Comparison of ENCODE assay signal across 8 cellular contexts in genomic region chr22:50148991-50149721, GRCh38. TPM values are rescaled to one million over a fixed set of nuclear protein-coding genes. Genes with fewer than 3 reads are reported as not detected.
DNase-seq lines count a peak whose midpoint lies in the region; ATAC-seq, FAIRE-seq and TF ChIP-seq lines count a peak whose summit lies in the region.

No MANE protein-coding gene starts in this region.

- no peaks in the 10 kb centered on the region for H3K27me3 ChIP-seq in colonic mucosa

- peak; percentile 98 for ATAC-seq in activated CD4-positive, alpha-beta T cell treated with anti-CD3 and anti-CD28 coated beads for 36 hours
- peak; percentile 99 for ATAC-seq in memory B cell (ENCODE audit: low read depth)
- ATAC-seq in HG03354 (IDR thresholded peaks at IDR 0.05; ENCODE audit: poor library complexity, severe bottlenecking, unreplicated experiment) = no peak

- no peaks in the 10 kb centered on the region for H3K4me1 Mint-ChIP-seq in activated CD4-positive, alpha-beta T cell treated with anti-CD3 and anti-CD28 coated beads for 36 hours
- H3K4me1 Mint-ChIP-seq in memory B cell = peaks cover 3% of the 10 kb centered on the region

- H3K27me3 Mint-ChIP-seq in activated CD4-positive, alpha-beta T cell treated with anti-CD3 and anti-CD28 coated beads for 36 hours = peaks cover 3% of the 10 kb centered on the region
- H3K27me3 Mint-ChIP-seq in memory B cell = peaks cover 8% of the 10 kb centered on the region

- H3K9ac ChIP-seq in colonic mucosa (ENCODE audit: low read depth in 2 of 2, low read length in 2 of 2) = no peak overlapping the region

- H3K27ac Mint-ChIP-seq in activated CD4-positive, alpha-beta T cell treated with anti-CD3 and anti-CD28 coated beads for 36 hours = no peak overlapping the region
- no peak overlapping the region for H3K27ac Mint-ChIP-seq in memory B cell

- POLR2A ChIA-PET in AG04449 (lab: Yijun Ruan, JAX) = no interaction called here
- POLR2A ChIA-PET in activated CD4-positive, alpha-beta T cell treated with anti-CD3 and anti-CD28 coated beads for 36 hours (lab: Charles Lee) = interaction anchor here (0.7 kb wide), 1 partner anchor 39 kb away, joined by 3 read pairs; no protein-coding TSS in a partner anchor

- H3K4me1 ChIP-seq in colonic mucosa = no peaks in the 10 kb centered on the region

- H3K36me3 Mint-ChIP-seq in activated CD4-positive, alpha-beta T cell treated with anti-CD3 and anti-CD28 coated beads for 36 hours (ENCODE audit: low read depth) = no peaks in the 10 kb centered on the region
- no peaks in the 10 kb centered on the region for H3K36me3 Mint-ChIP-seq in memory B cell

- no peaks in the 10 kb centered on the region for H3K9me3 ChIP-seq in colonic mucosa

- H3K9me3 Mint-ChIP-seq in activated CD4-positive, alpha-beta T cell treated with anti-CD3 and anti-CD28 coated beads for 36 hours (ENCODE audit: low read depth) = no peaks in the 10 kb centered on the region
- no peaks in the 10 kb centered on the region for H3K9me3 Mint-ChIP-seq in memory B cell

- H3K27ac ChIP-seq in colonic mucosa = no peak overlapping the region

- TF ChIP-seq CTCF in AG04449 (IDR thresholded peaks at IDR 0.05; ENCODE audit: insufficient read depth, low read length, missing control alignments) (peak; percentile 77), colonic mucosa (IDR thresholded peaks at IDR 0.05) (peak; percentile 77)

- no peak for DNase-seq in AG04449 (ENCODE audit: low read depth, low spot score)
- peak; percentile 89 for DNase-seq in GM18507 (ENCODE audit: extremely low spot score, insufficient read length, low read depth)
- peak; percentile 61 for DNase-seq in NCI-H226
- peak; percentile 86 for DNase-seq in activated CD4-positive, alpha-beta T cell treated with anti-CD3 and anti-CD28 coated beads for 36 hours
- DNase-seq in colonic mucosa = peak; percentile 61
- DNase-seq in memory B cell (ENCODE audit: low spot score in 2 of 2) = peak; percentile 75 to 82
- DNase-seq in stimulated activated CD8-positive, alpha-beta memory T cell treated with anti-CD3 and anti-CD28 coated beads, Interleukin-4, amount 100 ng/mL, for 4 hours (ENCODE audit: low read depth in 2 of 2, low spot score in 1 of 2) = peak; percentile 35 to 51

- intact Hi-C loops in activated CD4-positive, alpha-beta T cell treated with anti-CD3 and anti-CD28 coated beads for 36 hours (cut with DNase I, micrococcal nuclease) = loop anchor here (1.0 to 5.0 kb wide), 4 partner anchors 43 to 220 kb away; no protein-coding TSS in a partner anchor
- intact Hi-C loops in colonic mucosa (cut with DNase I) = loop anchor here (10.0 kb wide), 1 partner anchor 224 kb away; no protein-coding TSS in a partner anchor

- CTCF ChIA-PET in AG04449 (lab: Yijun Ruan, JAX) = interaction anchor here (0.6 to 7.7 kb wide), 18 partner anchors 9 to 95 kb away, joined by 3 to 62 read pairs (median 4); partner anchors contain the start of gene SELENOO
- CTCF ChIA-PET in activated CD4-positive, alpha-beta T cell treated with anti-CD3 and anti-CD28 coated beads for 36 hours (lab: Charles Lee) = interaction anchor here (0.6 to 2.6 kb wide), 15 partner anchors 12 to 381 kb away, joined by 3 to 13 read pairs (median 3); partner anchors contain the start of genes MLC1 and MOV10L1

- peak; percentile 89 for FAIRE-seq in GM18507 (lab: Jason Lieb, UNC)

- H3K4me3 Mint-ChIP-seq in activated CD4-positive, alpha-beta T cell treated with anti-CD3 and anti-CD28 coated beads for 36 hours = no peak overlapping the region
- no peak overlapping the region for H3K4me3 Mint-ChIP-seq in memory B cell

- no peaks in the 10 kb centered on the region for H3K36me3 ChIP-seq in colonic mucosa

- no peak overlapping the region for H3K4me3 ChIP-seq in AG04449 (ENCODE audit: low read depth, low read length)
- H3K4me3 ChIP-seq in colonic mucosa = no peak overlapping the region

RNA-seq across cellular contexts. Expression of gene PANX2, which starts 21.4 kb away (rescaled TPM):
- 1 to 10 TPM; 2.2 to 2.7 TPM for total RNA-seq in activated CD4-positive, alpha-beta T cell treated with anti-CD3 and anti-CD28 coated beads for 36 hours
- total RNA-seq in colonic mucosa = not detected

RNA-seq across cellular contexts. Expression of gene TRABD, which starts 36.6 kb away (rescaled TPM):
- total RNA-seq in activated CD4-positive, alpha-beta T cell treated with anti-CD3 and anti-CD28 coated beads for 36 hours = 10 to 100 TPM; 60.7 to 74.5 TPM
- 100 to 1,000 TPM in 1 of 2 donors, 10 to 100 TPM in 1; 43.6 to 116 TPM for total RNA-seq in colonic mucosa

RNA-seq across cellular contexts. Expression of gene SELENOO, which starts 51.7 kb away (rescaled TPM):
- total RNA-seq in activated CD4-positive, alpha-beta T cell treated with anti-CD3 and anti-CD28 coated beads for 36 hours = 10 to 100 TPM; 14.4 to 18.3 TPM
- 10 to 100 TPM; 29.1 to 36.9 TPM for total RNA-seq in colonic mucosa

RNA-seq across cellular contexts. Expression of gene MOV10L1, which starts 59.4 kb away (rescaled TPM):
- total RNA-seq in activated CD4-positive, alpha-beta T cell treated with anti-CD3 and anti-CD28 coated beads for 36 hours = under 1 TPM in 1 of 2 experiments, not detected in 1; 0.11 TPM
- under 1 TPM; 0.27 to 0.50 TPM for total RNA-seq in colonic mucosa
